Comparison of ENCODE assay signal across 15 cellular contexts in genomic region chr12:56234746-56235436, GRCh38. TPM values are rescaled to one million over a fixed set of nuclear protein-coding genes. Genes with fewer than 3 reads are reported as not detected.
DNase-seq lines count a peak whose midpoint lies in the region; ATAC-seq, FAIRE-seq and TF ChIP-seq lines count a peak whose summit lies in the region.
"Had no signal": no experiment of that assay in that cellular context is flagged by ENCODE, and none has a peak within 500 bp of the region (broad histone marks: within the 10 kb centered on the region; RNA-seq: fewer than 3 reads in every experiment).

No MANE protein-coding gene starts in this region.

- FAIRE-seq in bronchial epithelial cell (lab: Jason Lieb, UNC): no peak

- no peaks in the 10 kb centered on the region for H3K36me3 ChIP-seq in bronchial epithelial cell (ENCODE audit: control insufficient read depth, insufficient read depth, low read length)

- H3K27me3 ChIP-seq in bronchial epithelial cell (ENCODE audit: control insufficient read depth, insufficient read depth, low read length): no peaks in the 10 kb centered on the region

- H3K27me3 Mint-ChIP-seq in natural killer cell treated with Interleukin-12 subunit alpha and Interleukin-12 subunit beta and Interleukin-15 and Interleukin-18, amount 100 ng/mL, for 72 hours: no peaks in the 10 kb centered on the region
- H3K27me3 Mint-ChIP-seq in natural killer cell (ENCODE audit: low read depth in 2 of 2) (no peaks in the 10 kb centered on the region), neural crest cell (ENCODE audit: low read depth) (no peaks in the 10 kb centered on the region)
- H3K27me3 Mint-ChIP-seq: CD4-positive, alpha-beta T cell had no signal

- no peak for ATAC-seq in natural killer cell treated with Interleukin-12 subunit alpha and Interleukin-12 subunit beta and Interleukin-15 and Interleukin-18, amount 100 ng/mL, for 72 hours
- no peak for ATAC-seq in natural killer cell

- DNase-seq in natural killer cell treated with Interleukin-12 subunit alpha and Interleukin-12 subunit beta and Interleukin-15 and Interleukin-18, amount 100 ng/mL, for 72 hours (ENCODE audit: low spot score): peak; percentile 54
- DNase-seq in natural killer cell (no peak), bronchial epithelial cell (ENCODE audit: low read depth) (peak; percentile 18), neural crest cell (ENCODE audit: low read depth, low spot score) (no peak), mucosa of gallbladder (ENCODE audit: low spot score) (no peak), NCI-H446 (lab: John Stamatoyannopoulos, UW) (no peak), SKM-1 (lab: John Stamatoyannopoulos, UW; ENCODE audit: unreplicated experiment) (no peak), activated gamma-delta T cell (lab: John Stamatoyannopoulos, UW) (no peak)
- DNase-seq: CD4-positive, alpha-beta T cell; IMR-90; NCI-H1436 treated with DMSO at 0.1 percent for 48 hours; NCI-H2081; NCI-H524 treated with DMSO at 0.1 percent for 48 hours had no signal

- H3K4me3 Mint-ChIP-seq in natural killer cell treated with Interleukin-12 subunit alpha and Interleukin-12 subunit beta and Interleukin-15 and Interleukin-18, amount 100 ng/mL, for 72 hours: no peak overlapping the region
- H3K4me3 Mint-ChIP-seq in natural killer cell (no peak overlapping the region), neural crest cell (peak overlapping the region; percentile 32)
- H3K4me3 Mint-ChIP-seq: CD4-positive, alpha-beta T cell had no signal

- intact Hi-C loops in natural killer cell (cut with micrococcal nuclease): no loop called here

- no peak overlapping the region for H3K4me3 ChIP-seq in bronchial epithelial cell (ENCODE audit: low read depth, low read length)

- H3K27ac Mint-ChIP-seq in natural killer cell treated with Interleukin-12 subunit alpha and Interleukin-12 subunit beta and Interleukin-15 and Interleukin-18, amount 100 ng/mL, for 72 hours: no peak overlapping the region
- H3K27ac Mint-ChIP-seq in natural killer cell (no peak overlapping the region), neural crest cell (ENCODE audit: unreplicated experiment) (peak overlapping the region; percentile 65)
- H3K27ac Mint-ChIP-seq: CD4-positive, alpha-beta T cell had no signal

- H3K9me3 Mint-ChIP-seq in natural killer cell treated with Interleukin-12 subunit alpha and Interleukin-12 subunit beta and Interleukin-15 and Interleukin-18, amount 100 ng/mL, for 72 hours: no peaks in the 10 kb centered on the region
- H3K9me3 Mint-ChIP-seq in natural killer cell: no peaks in the 10 kb centered on the region
- H3K9me3 Mint-ChIP-seq in neural crest cell: no peaks in the 10 kb centered on the region
- H3K9me3 Mint-ChIP-seq: CD4-positive, alpha-beta T cell had no signal

- no peak for TF ChIP-seq CTCF in natural killer cell (IDR thresholded peaks at IDR 0.05)
- TF ChIP-seq CTCF in bronchial epithelial cell (IDR thresholded peaks at IDR 0.05; ENCODE audit: insufficient read depth, low read length, severe bottlenecking): no peak
- no peak for TF ChIP-seq CTCF in neural crest cell (conservative IDR thresholded peaks at IDR 0.05)

- H3K36me3 Mint-ChIP-seq in natural killer cell treated with Interleukin-12 subunit alpha and Interleukin-12 subunit beta and Interleukin-15 and Interleukin-18, amount 100 ng/mL, for 72 hours: no peaks in the 10 kb centered on the region
- H3K36me3 Mint-ChIP-seq in natural killer cell: no peaks in the 10 kb centered on the region
- H3K36me3 Mint-ChIP-seq in neural crest cell (ENCODE audit: low read depth): no peaks in the 10 kb centered on the region

- no peaks in the 10 kb centered on the region for H3K4me1 Mint-ChIP-seq in natural killer cell treated with Interleukin-12 subunit alpha and Interleukin-12 subunit beta and Interleukin-15 and Interleukin-18, amount 100 ng/mL, for 72 hours (ENCODE audit: low read depth in 2 of 2)
- H3K4me1 Mint-ChIP-seq in natural killer cell: no peaks in the 10 kb centered on the region
- no peaks in the 10 kb centered on the region for H3K4me1 Mint-ChIP-seq in neural crest cell

RNA-seq across cellular contexts. Expression of gene SLC39A5, which starts 5.0 kb away (rescaled TPM):
- 1 to 10 TPM in 1 of 2 donors, under 1 TPM in 1; 0.50 to 1.4 TPM for total RNA-seq in natural killer cell treated with Interleukin-12 subunit alpha and Interleukin-12 subunit beta and Interleukin-15 and Interleukin-18, amount 100 ng/mL, for 72 hours
- 1 to 10 TPM in 1 of 3 donors, under 1 TPM in 2; 0.70 to 1.4 (median 0.71) TPM for total RNA-seq in natural killer cell
- 0.13 and 0.26 TPM in 2 replicates for total RNA-seq in bronchial epithelial cell
- total RNA-seq in neural crest cell: 0.65 and 1.0 TPM in 2 replicates
- total RNA-seq in mucosa of gallbladder: 49.9 TPM
- total RNA-seq: A673, H4, IMR-90 had no signal

RNA-seq across cellular contexts. Expression of gene NABP2, which starts 10.7 kb away (rescaled TPM):
- 10 to 100 TPM; 66.3 to 81.6 TPM for total RNA-seq in natural killer cell treated with Interleukin-12 subunit alpha and Interleukin-12 subunit beta and Interleukin-15 and Interleukin-18, amount 100 ng/mL, for 72 hours
- total RNA-seq in natural killer cell: 10 to 100 TPM; 21.6 to 23.4 (median 22.6) TPM
- 25.3 and 40.5 TPM in 2 replicates for total RNA-seq in bronchial epithelial cell
- total RNA-seq in neural crest cell: 71.8 and 75.7 TPM in 2 replicates
- total RNA-seq in mucosa of gallbladder: 39.2 TPM

RNA-seq across cellular contexts. Expression of gene RNF41, which starts 13.2 kb away (rescaled TPM):
- 10 to 100 TPM; 34.1 to 48.8 TPM for total RNA-seq in natural killer cell treated with Interleukin-12 subunit alpha and Interleukin-12 subunit beta and Interleukin-15 and Interleukin-18, amount 100 ng/mL, for 72 hours
- total RNA-seq in natural killer cell: 10 to 100 TPM; 32.3 to 44.5 (median 38.6) TPM
- total RNA-seq in bronchial epithelial cell: 102 and 158 TPM in 2 replicates
- total RNA-seq in neural crest cell: 48.3 and 48.6 TPM in 2 replicates
- total RNA-seq in mucosa of gallbladder: 57.2 TPM

RNA-seq across cellular contexts. Expression of gene ANKRD52, which starts 23.3 kb away (rescaled TPM):
- 10 to 100 TPM; 59.3 to 99.3 TPM for total RNA-seq in natural killer cell treated with Interleukin-12 subunit alpha and Interleukin-12 subunit beta and Interleukin-15 and Interleukin-18, amount 100 ng/mL, for 72 hours
- total RNA-seq in natural killer cell: 10 to 100 TPM; 34.1 to 52.2 (median 51.4) TPM
- 6.8 and 11.3 TPM in 2 replicates for total RNA-seq in bronchial epithelial cell
- total RNA-seq in neural crest cell: 61.4 and 68.0 TPM in 2 replicates
- total RNA-seq in mucosa of gallbladder: 64.6 TPM

RNA-seq across cellular contexts. Expression of gene COQ10A, which starts 31.9 kb away (rescaled TPM):
- total RNA-seq in natural killer cell treated with Interleukin-12 subunit alpha and Interleukin-12 subunit beta and Interleukin-15 and Interleukin-18, amount 100 ng/mL, for 72 hours: 10 to 100 TPM; 15.4 to 26.1 TPM
- 10 to 100 TPM; 27.2 to 37.9 (median 30.2) TPM for total RNA-seq in natural killer cell
- 2.7 and 5.3 TPM in 2 replicates for total RNA-seq in bronchial epithelial cell
- 23.2 and 23.3 TPM in 2 replicates for total RNA-seq in neural crest cell
- total RNA-seq in mucosa of gallbladder: 10.7 TPM

Comparison
In these comparisons a context has a peak if more than half of its experiments do, and no peak if none do; other contexts are left out.
1. DNase-seq: peak in natural killer cell treated with Interleukin-12 subunit alpha and Interleukin-12 subunit beta and Interleukin-15 and Interleukin-18, amount 100 ng/mL, for 72 hours (single experiment) and bronchial epithelial cell (single experiment); none in natural killer cell (single experiment), neural crest cell (single experiment), mucosa of gallbladder (single experiment), NCI-H446 (0 of 2), SKM-1 (single experiment) and activated gamma-delta T cell (single experiment).
2. RNA of gene SLC39A5, which starts 5.0 kb away (total RNA-seq): 49.9 TPM in mucosa of gallbladder (single experiment); 0.50 to 1.4 TPM in natural killer cell treated with Interleukin-12 subunit alpha and Interleukin-12 subunit beta and Interleukin-15 and Interleukin-18, amount 100 ng/mL, for 72 hours, 0.70 to 1.4 TPM in natural killer cell, 0.65 to 1.0 TPM in neural crest cell and 0.13 to 0.26 TPM in bronchial epithelial cell; every median in the first group is over 10 times any median in the second.